ENCODE assay signal across 1 cellular context in the genomic region with DNA sequence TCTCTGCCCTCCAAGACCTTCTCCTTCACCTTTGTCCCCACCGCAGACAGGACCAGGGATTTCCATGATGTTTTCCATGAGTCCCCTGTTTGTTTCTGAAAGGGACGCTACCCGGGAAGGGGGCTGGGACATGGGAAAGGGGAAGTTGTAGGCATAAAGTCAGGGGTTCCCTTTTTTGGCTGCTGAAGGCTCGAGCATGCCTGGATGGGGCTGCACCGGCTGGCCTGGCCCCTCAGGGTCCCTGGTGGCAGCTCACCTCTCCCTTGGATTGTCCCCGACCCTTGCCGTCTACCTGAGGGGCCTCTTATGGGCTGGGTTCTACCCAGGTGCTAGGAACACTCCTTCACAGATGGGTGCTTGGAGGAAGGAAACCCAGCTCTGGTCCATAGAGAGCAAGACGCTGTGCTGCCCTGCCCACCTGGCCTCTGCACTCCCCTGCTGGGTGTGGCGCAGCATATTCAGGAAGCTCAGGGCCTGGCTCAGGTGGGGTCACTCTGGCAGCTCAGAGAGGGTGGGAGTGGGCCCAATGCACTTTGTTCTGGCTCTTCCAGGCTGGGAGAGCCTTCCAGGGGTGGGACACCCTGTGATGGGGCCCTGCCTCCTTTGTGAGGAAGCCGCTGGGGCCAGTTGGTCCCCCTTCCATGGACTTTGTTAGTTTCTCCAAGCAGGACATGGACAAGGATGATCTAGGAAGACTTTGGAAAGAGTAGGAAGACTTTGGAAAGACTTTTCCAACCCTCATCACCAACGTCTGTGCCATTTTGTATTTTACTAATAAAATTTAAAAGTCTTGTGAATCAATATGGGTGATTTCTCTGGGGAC.
TF ChIP-seq lines count a peak whose summit lies in the region.

No MANE protein-coding gene starts in this region.

TF ChIP-seq in K562, 482 proteins besides CTCF, POLR2A, EP300 and RAD21:
- TF ChIP-seq SPI1 (IDR thresholded peaks at IDR 0.05; ENCODE audit: borderline replicate concordance, low read depth, low read length) (peak; percentile 80; the same call in 1 of the 2 replicates), ZNF436 (CRISPR knock-in tag; IDR thresholded peaks at IDR 0.05) (no peak)
- TF ChIP-seq, protein P1, sequence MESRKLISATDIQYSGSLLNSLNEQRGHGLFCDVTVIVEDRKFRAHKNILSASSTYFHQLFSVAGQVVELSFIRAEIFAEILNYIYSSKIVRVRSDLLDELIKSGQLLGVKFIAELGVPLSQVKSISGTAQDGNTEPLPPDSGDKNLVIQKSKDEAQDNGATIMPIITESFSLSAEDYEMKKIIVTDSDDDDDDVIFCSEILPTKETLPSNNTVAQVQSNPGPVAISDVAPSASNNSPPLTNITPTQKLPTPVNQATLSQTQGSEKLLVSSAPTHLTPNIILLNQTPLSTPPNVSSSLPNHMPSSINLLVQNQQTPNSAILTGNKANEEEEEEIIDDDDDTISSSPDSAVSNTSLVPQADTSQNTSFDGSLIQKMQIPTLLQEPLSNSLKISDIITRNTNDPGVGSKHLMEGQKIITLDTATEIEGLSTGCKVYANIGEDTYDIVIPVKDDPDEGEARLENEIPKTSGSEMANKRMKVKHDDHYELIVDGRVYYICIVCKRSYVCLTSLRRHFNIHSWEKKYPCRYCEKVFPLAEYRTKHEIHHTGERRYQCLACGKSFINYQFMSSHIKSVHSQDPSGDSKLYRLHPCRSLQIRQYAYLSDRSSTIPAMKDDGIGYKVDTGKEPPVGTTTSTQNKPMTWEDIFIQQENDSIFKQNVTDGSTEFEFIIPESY (CRISPR knock-in tag; IDR thresholded peaks at IDR 0.05), result no peak
TF ChIP-seq in K562: peak in this region for 1.
